In genomic region chr17:13017623-13018462, GRCh38 we compare ENCODE assay signal across 8 cellular contexts.
DNase-seq lines count a peak whose midpoint lies in the region; ATAC-seq and TF ChIP-seq lines count a peak whose summit lies in the region.

ELAC2 (minus strand) TSS chr17:13018027; CDS start chr17:13017947, 80 bp downstream.

- H3K4me3 Mint-ChIP-seq in activated naive CD4-positive, alpha-beta T cell treated with anti-CD3 and anti-CD28 coated beads, Interleukin-2, amount 50 U/mL, for 24 hours, result peak within 1 kb of the TSS; percentile 97

- TF ChIP-seq CTCF in GM10248 (IDR thresholded peaks at IDR 0.05; ENCODE audit: control extremely low read depth, extremely low read depth, low read depth, missing control alignments), result no peak

- H3K9me3 Mint-ChIP-seq in activated naive CD4-positive, alpha-beta T cell treated with anti-CD3 and anti-CD28 coated beads, Interleukin-2, amount 50 U/mL, for 24 hours, result no peaks in the 10 kb centered on the region

- POLR2A ChIA-PET in GM10248 (lab: Yijun Ruan, JAX), result interaction anchor here (0.6 to 1.6 kb wide), 9 partner anchors 11 to 1111 kb away, joined by 3 to 5 read pairs (median 3); partner anchors contain the start of gene ZNF18

- CTCF ChIA-PET in GM10248 (lab: Yijun Ruan, JAX), result interaction anchor here (0.8 to 8.1 kb wide), 7 partner anchors 9 to 837 kb away, joined by 3 to 193 read pairs (median 5); no protein-coding TSS in a partner anchor

- peak; percentile 99 for ATAC-seq in HG02610 (IDR thresholded peaks at IDR 0.05; ENCODE audit: unreplicated experiment)
- peak; percentile 100 for ATAC-seq in SK-N-SH treated with all-trans-retinoic acid at 6 μM for 48 hours

- DNase-seq in GM10248 (ENCODE audit: extremely low spot score) (peak; percentile 96), NCI-H1092 (lab: John Stamatoyannopoulos, UW) (peak; percentile 96), germinal center (ENCODE audit: low spot score) (peak; percentile 99), non-pigmented ciliary epithelial cell (ENCODE audit: low read depth) (peak; percentile 97), superior temporal gyrus (ENCODE audit: extremely low spot score) (peak; percentile 100)

- H3K27me3 Mint-ChIP-seq in activated naive CD4-positive, alpha-beta T cell treated with anti-CD3 and anti-CD28 coated beads, Interleukin-2, amount 50 U/mL, for 24 hours, result no peaks in the 10 kb centered on the region

- H3K27ac Mint-ChIP-seq in activated naive CD4-positive, alpha-beta T cell treated with anti-CD3 and anti-CD28 coated beads, Interleukin-2, amount 50 U/mL, for 24 hours, result peak within 1 kb of the TSS; percentile 94

- peaks cover 16% of the 10 kb centered on the region for H3K36me3 Mint-ChIP-seq in activated naive CD4-positive, alpha-beta T cell treated with anti-CD3 and anti-CD28 coated beads, Interleukin-2, amount 50 U/mL, for 24 hours

- H3K4me1 Mint-ChIP-seq in activated naive CD4-positive, alpha-beta T cell treated with anti-CD3 and anti-CD28 coated beads, Interleukin-2, amount 50 U/mL, for 24 hours, result peaks cover 41% of the 10 kb centered on the region

TF ChIP-seq in SK-N-SH treated with all-trans-retinoic acid at 6 μM for 48 hours, 23 proteins besides CTCF, POLR2A, EP300 and RAD21:
- TF ChIP-seq ZNF565 (CRISPR knock-in tag; conservative IDR thresholded peaks at IDR 0.05; ENCODE audit: low read depth), result no peak
- TF ChIP-seq ZFP30 (CRISPR knock-in tag; IDR thresholded peaks at IDR 0.05), result no peak
- TF ChIP-seq ZNF70 (CRISPR knock-in tag; IDR thresholded peaks at IDR 0.05), result no peak
- TF ChIP-seq ZFP3 (CRISPR knock-in tag; IDR thresholded peaks at IDR 0.05), result no peak
- TF ChIP-seq RARB (CRISPR knock-in tag; IDR thresholded peaks at IDR 0.05), result no peak
- TF ChIP-seq TOX (CRISPR knock-in tag; IDR thresholded peaks at IDR 0.05; ENCODE audit: borderline replicate concordance), result no peak
- TF ChIP-seq CREB5 (CRISPR knock-in tag; IDR thresholded peaks at IDR 0.05; ENCODE audit: low read depth), result no peak
- no peak for TF ChIP-seq CSDC2 (CRISPR knock-in tag; IDR thresholded peaks at IDR 0.05)
- no peak for TF ChIP-seq ARNTL (CRISPR knock-in tag; IDR thresholded peaks at IDR 0.05; ENCODE audit: borderline replicate concordance, low read depth)
- no peak for TF ChIP-seq TSHZ2 (CRISPR knock-in tag; IDR thresholded peaks at IDR 0.05)
- no peak for TF ChIP-seq SNAI2 (CRISPR knock-in tag; IDR thresholded peaks at IDR 0.05)
- no peak for TF ChIP-seq BACH2 (CRISPR knock-in tag; IDR thresholded peaks at IDR 0.05; ENCODE audit: borderline replicate concordance)
- no peak for TF ChIP-seq CSRNP3 (CRISPR knock-in tag; IDR thresholded peaks at IDR 0.05)
- no peak for TF ChIP-seq ISL1 (CRISPR knock-in tag; IDR thresholded peaks at IDR 0.05)

Comparison
In these comparisons a context has a peak if more than half of its experiments do, and no peak if none do; other contexts are left out.
1. Peak in every context shown above with its lines: DNase-seq and ATAC-seq.